8 cellular contexts compared by ENCODE assay signal in the genomic region with DNA sequence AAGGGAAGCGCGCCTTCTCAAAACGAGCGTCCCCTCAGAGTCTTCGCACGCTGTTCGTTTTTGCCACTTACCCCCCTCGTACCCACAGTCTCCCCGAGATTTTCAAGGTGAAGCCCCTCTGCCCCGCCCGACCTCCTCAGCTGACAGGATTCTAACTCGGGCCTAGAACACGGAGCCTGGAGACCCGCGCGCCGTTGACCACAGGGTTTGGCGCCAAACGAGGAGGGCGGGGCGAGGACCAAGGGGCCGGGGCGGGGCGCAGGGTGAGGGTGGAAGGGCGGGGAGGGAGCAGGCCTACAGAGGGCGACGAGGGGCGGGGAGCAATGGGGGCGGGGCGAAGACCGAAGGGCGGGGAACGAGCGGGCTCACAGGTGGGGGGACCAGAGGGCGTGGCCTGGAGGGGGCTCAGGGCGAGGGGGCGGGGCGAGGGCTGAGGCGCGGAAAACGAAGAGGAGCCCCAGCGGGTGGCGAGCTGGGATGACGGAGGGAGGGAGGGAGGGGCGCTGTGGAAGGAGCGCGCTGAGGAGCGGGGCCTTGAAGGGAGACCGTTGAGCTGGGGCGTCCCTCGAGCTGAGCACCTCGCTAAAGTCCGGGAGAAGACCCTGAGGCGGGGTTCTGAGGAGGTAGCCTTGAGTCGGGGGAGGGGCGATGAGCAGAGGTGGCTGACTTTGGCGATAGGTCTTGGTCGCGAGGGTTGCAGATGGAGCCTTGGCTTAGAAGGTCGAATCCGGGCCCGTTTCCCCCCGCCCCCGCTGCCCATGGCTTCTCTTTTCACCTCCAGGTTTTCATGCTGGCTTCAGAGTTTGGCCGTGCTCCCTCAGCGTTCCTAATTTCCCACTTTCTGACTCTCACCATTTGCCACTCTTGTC. TPM values are rescaled to one million over a fixed set of nuclear protein-coding genes. Genes with fewer than 3 reads are reported as not detected.
DNase-seq lines count a peak whose midpoint lies in the region; ATAC-seq and TF ChIP-seq lines count a peak whose summit lies in the region.

A gene with protein sequence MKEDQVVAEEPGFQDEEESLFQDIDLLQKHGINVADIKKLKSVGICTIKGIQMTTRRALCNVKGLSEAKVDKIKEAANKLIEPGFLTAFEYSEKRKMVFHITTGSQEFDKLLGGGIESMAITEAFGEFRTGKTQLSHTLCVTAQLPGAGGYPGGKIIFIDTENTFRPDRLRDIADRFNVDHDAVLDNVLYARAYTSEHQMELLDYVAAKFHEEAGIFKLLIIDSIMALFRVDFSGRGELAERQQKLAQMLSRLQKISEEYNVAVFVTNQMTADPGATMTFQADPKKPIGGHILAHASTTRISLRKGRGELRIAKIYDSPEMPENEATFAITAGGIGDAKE (minus strand): TSS at position 212 of the 869 bp plus-strand sequence. CDS start 1,927 bp downstream, outside the sequence.

- H3K4me3 ChIP-seq in epithelial cell of proximal tubule (ENCODE audit: low read depth, low read length) = peak within 1 kb of the TSS; percentile 65
- H3K4me3 ChIP-seq in mucosa of descending colon = peak within 1 kb of the TSS; percentile 26

- intact Hi-C loops in mucosa of descending colon (cut with DNase I, micrococcal nuclease) = no loop called here

- peaks cover 7% of the 10 kb centered on the region for H3K4me1 ChIP-seq in mucosa of descending colon (ENCODE audit: low read depth)

- H3K36me3 ChIP-seq in mucosa of descending colon (ENCODE audit: low read depth) = no peaks in the 10 kb centered on the region

- no peak for TF ChIP-seq CTCF in epithelial cell of proximal tubule (conservative IDR thresholded peaks at IDR 0.05; ENCODE audit: low read depth, low read length)
- TF ChIP-seq CTCF in mucosa of descending colon (IDR thresholded peaks at IDR 0.05) = no peak

- DNase-seq in SIG-M5 treated with dmso at 0.1 percent for 504 hours (lab: John Stamatoyannopoulos, UW; ENCODE audit: unreplicated experiment) (peak; percentile 84), SIG-M5 (lab: John Stamatoyannopoulos, UW) (no peak), HUDEP-2 (lab: John Stamatoyannopoulos, UW; ENCODE audit: unreplicated experiment in 76 of 76) (peak in 74 of 76 experiments; percentile 23 to 98 (median 92)), OCI-M2 (lab: John Stamatoyannopoulos, UW; ENCODE audit: unreplicated experiment) (peak; percentile 92), activated T-cell treated with anti-CD3 and anti-CD28 coated beads for 48 hours (ENCODE audit: low read depth) (peak; percentile 98), epithelial cell of proximal tubule (ENCODE audit: low read depth) (no peak), mucosa of descending colon (peak; percentile 95 to 97 (median 96))
- peak; percentile 99 for DNase-seq in stimulated activated CD8-positive, alpha-beta memory T cell treated with anti-CD3 and anti-CD28 coated beads, Interleukin-2, amount 100 ng/mL, for 48 hours (ENCODE audit: low read depth in 2 of 2)

- ATAC-seq in mucosa of descending colon = peak; percentile 99

- H3K9me3 ChIP-seq in mucosa of descending colon = no peaks in the 10 kb centered on the region

RNA-seq across cellular contexts. Expression of the gene that starts here (rescaled TPM):
- total RNA-seq in epithelial cell of proximal tubule (4.4 and 6.3 TPM in 2 replicates), mucosa of descending colon (1 to 10 TPM; 1.3 to 1.8 (median 1.7) TPM)

Comparison
In these comparisons a context has a peak if more than half of its experiments do, and no peak if none do; other contexts are left out.
1. DNase-seq: peak in SIG-M5 treated with dmso at 0.1 percent for 504 hours (single experiment), HUDEP-2 (74 of 76), OCI-M2 (single experiment), activated T-cell treated with anti-CD3 and anti-CD28 coated beads for 48 hours (single experiment), mucosa of descending colon (3 of 3) and stimulated activated CD8-positive, alpha-beta memory T cell treated with anti-CD3 and anti-CD28 coated beads, Interleukin-2, amount 100 ng/mL, for 48 hours (2 of 2); none in SIG-M5 (single experiment) and epithelial cell of proximal tubule (single experiment).